ENCODE assay signal across 8 cellular contexts in the genomic region with DNA sequence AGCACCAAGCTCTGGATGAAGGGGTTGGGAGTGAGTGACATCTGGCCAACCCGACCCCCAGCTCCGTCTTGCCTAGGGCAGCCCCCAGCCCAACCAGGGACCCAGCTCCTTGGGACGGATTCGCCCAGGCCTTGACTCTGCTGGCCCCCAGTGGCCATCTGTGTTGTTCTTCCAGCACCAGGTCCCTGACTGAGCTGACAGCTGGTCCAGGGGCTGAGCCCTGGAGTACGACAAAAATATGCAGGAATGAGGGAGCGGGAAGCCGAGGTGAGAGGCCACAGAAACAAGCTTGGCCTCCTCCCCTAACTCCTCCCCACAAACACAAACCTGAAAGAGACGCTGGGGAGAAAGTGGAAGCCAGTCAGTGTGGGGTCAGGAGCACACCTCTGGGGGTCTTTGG.
DNase-seq lines count a peak whose midpoint lies in the region; ATAC-seq lines count a peak whose summit lies in the region.

No MANE protein-coding gene starts in this region.

- ATAC-seq in HG03045 (IDR thresholded peaks at IDR 0.05; ENCODE audit: unreplicated experiment), result no peak

- DNase-seq in NCI-H2196 (lab: John Stamatoyannopoulos, UW; ENCODE audit: unreplicated experiment) (peak; percentile 38), NCI-H2196 treated with DMSO at 0.1 percent for 48 hours (lab: John Stamatoyannopoulos, UW; ENCODE audit: unreplicated experiment) (no peak), NCI-H1092 treated with DMSO at 0.1 percent for 48 hours (lab: John Stamatoyannopoulos, UW) (peak; percentile 71), activated T-cell treated with anti-CD3 and anti-CD28 coated beads for 48 hours (ENCODE audit: low read depth) (peak; percentile 29), iPS DF 19.7 (ENCODE audit: low read depth, low spot score) (peak; percentile 86), amniotic stem cell (lab: John Stamatoyannopoulos, UW) (no peak)
- DNase-seq in stimulated activated CD4-positive, alpha-beta T cell treated with anti-CD3 and anti-CD28 coated beads, Interleukin-2, amount 100 ng/mL, for 4 hours (ENCODE audit: low read depth), result peak; percentile 23

Comparison
In these comparisons a context has a peak if more than half of its experiments do, and no peak if none do; other contexts are left out.
1. DNase-seq: peak in NCI-H2196 (single experiment), NCI-H1092 treated with DMSO at 0.1 percent for 48 hours (single experiment), activated T-cell treated with anti-CD3 and anti-CD28 coated beads for 48 hours (single experiment), iPS DF 19.7 (single experiment) and stimulated activated CD4-positive, alpha-beta T cell treated with anti-CD3 and anti-CD28 coated beads, Interleukin-2, amount 100 ng/mL, for 4 hours (single experiment); none in NCI-H2196 treated with DMSO at 0.1 percent for 48 hours (single experiment) and amniotic stem cell (single experiment).